Comparison of ENCODE assay signal across 22 cellular contexts in the genomic region with DNA sequence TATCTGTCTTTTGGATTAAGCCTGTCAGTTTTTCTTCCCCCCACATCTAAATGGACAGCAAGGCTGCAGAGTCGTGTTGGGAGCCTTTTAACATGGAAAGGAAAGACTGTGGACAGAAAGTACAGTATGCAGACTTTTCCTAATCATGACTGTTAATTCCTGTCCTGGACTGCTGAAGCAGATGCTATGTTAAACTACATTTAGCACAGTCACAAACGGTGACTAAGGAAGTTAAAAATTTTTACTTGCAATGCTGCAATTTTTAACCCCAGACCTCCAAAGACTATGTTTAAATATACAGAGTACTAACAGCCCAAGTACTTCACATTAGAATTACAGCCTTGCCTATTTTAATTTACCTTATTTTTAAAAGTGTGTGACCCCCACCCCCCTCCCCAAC. TPM values are rescaled to one million over a fixed set of nuclear protein-coding genes. Genes with fewer than 3 reads are reported as not detected.
A peak's percentile ranks its signal among the peaks of the same experiment; 100 is the strongest.
DNase-seq lines count a peak whose midpoint lies in the region; ATAC-seq and TF ChIP-seq lines count a peak whose summit lies in the region.
"Had no signal": no experiment of that assay in that cellular context is flagged by ENCODE, and none has a peak within 500 bp of the region (broad histone marks: within the 10 kb centered on the region; RNA-seq: fewer than 3 reads in every experiment).

No MANE protein-coding gene starts in this region.

- H3K79me2 ChIP-seq in GM23338 (replicated peaks; ENCODE audit: insufficient read depth) = peaks cover 93% of the 10 kb centered on the region

- H3K4me1 ChIP-seq in GM23338 (ENCODE audit: insufficient read depth) (peaks cover 97% of the 10 kb centered on the region), RWPE2 (ENCODE audit: insufficient read depth, poor library complexity, severe bottlenecking) (peaks cover 70% of the 10 kb centered on the region), foreskin keratinocyte (peaks cover 52% of the 10 kb centered on the region)

- no peaks in the 10 kb centered on the region for H4K20me1 ChIP-seq in GM23338 (replicated peaks; ENCODE audit: insufficient read depth)
- H4K20me1 ChIP-seq: BLaER1 treated with 17β-estradiol and CSF1 and Interleukin-3, amounts not matched to agents 10 nM and 100 nM had no signal

- H3K27ac ChIP-seq in GM23338 (ENCODE audit: low read depth) = no peak overlapping the region
- H3K27ac ChIP-seq in RWPE2 (ENCODE audit: poor library complexity, severe bottlenecking) = peak overlapping the region; percentile 98
- no peak overlapping the region for H3K27ac ChIP-seq in foreskin keratinocyte
- H3K27ac ChIP-seq: BLaER1 treated with 17β-estradiol and CSF1 and Interleukin-3, amounts not matched to agents 10 nM and 100 nM; HL-60 had no signal

- H3K36me3 ChIP-seq in GM23338 (ENCODE audit: insufficient read depth) = no peaks in the 10 kb centered on the region
- no peaks in the 10 kb centered on the region for H3K36me3 ChIP-seq in RWPE2 (ENCODE audit: low read depth)
- H3K36me3 ChIP-seq: BLaER1 treated with 17β-estradiol and CSF1 and Interleukin-3, amounts not matched to agents 10 nM and 100 nM; MG63 had no signal

- H3K27me3 Mint-ChIP-seq in GM23338 (ENCODE audit: insufficient read depth, low read depth, poor library complexity) = peaks cover 3% of the 10 kb centered on the region

- H3K9me2 ChIP-seq in GM23338 (ENCODE audit: insufficient read depth) = no peaks in the 10 kb centered on the region
- H3K9me2 ChIP-seq: SK-N-SH had no signal

- H3K27me3 ChIP-seq in GM23338 (ENCODE audit: insufficient read depth) (no peaks in the 10 kb centered on the region), RWPE2 (ENCODE audit: insufficient read depth, poor library complexity, severe bottlenecking) (no peaks in the 10 kb centered on the region), foreskin keratinocyte (no peaks in the 10 kb centered on the region)
- H3K27me3 ChIP-seq: BLaER1 treated with 17β-estradiol and CSF1 and Interleukin-3, amounts not matched to agents 10 nM and 100 nM; MG63 had no signal

- H3K4me1 Mint-ChIP-seq in GM23338 = peaks cover 90% of the 10 kb centered on the region

- H3F3A ChIP-seq in GM23338 (replicated peaks; ENCODE audit: low read depth) = peaks cover 5% of the 10 kb centered on the region; the same call in 1 of the 2 replicates

- no peak overlapping the region for H2AFZ ChIP-seq in GM23338

- no peaks in the 10 kb centered on the region for H3K9me3 ChIP-seq in RWPE2 (ENCODE audit: severe bottlenecking)
- H3K9me3 ChIP-seq: BLaER1 treated with 17β-estradiol and CSF1 and Interleukin-3, amounts not matched to agents 10 nM and 100 nM; MG63; SK-N-SH had no signal

- DNase-seq in GM23338 (ENCODE audit: low spot score) (no peak), RWPE2 (ENCODE audit: low spot score) (no peak), foreskin keratinocyte (no peak), NCI-H1694 (lab: John Stamatoyannopoulos, UW) (no peak), ACHN (no peak)
- no peak for DNase-seq in stimulated activated naive CD4-positive, alpha-beta T cell (lab: John Stamatoyannopoulos, UW)
- no peak for DNase-seq in stimulated activated CD4-positive, alpha-beta T cell treated with anti-CD3 and anti-CD28 coated beads, Interleukin-4, amount 100 ng/mL, for 4 hours
- DNase-seq: Calu3; CD8-positive, alpha-beta T cell; DMS53; H9; MG63; NCI-H1048; NCI-H1436 treated with DMSO at 0.1 percent for 48 hours; NCI-H2081; NCI-H510A; NCI-H748 treated with DMSO at 0.1 percent for 48 hours; NK-92 treated with Interleukin-12 subunit alpha and Interleukin-12 subunit beta, amount 100 ng/mL, for 24 hours; SHP77 treated with DMSO at 0.1 percent for 48 hours; SK-N-SH had no signal

- no peak overlapping the region for H3K4me3 ChIP-seq in GM23338
- no peak overlapping the region for H3K4me3 ChIP-seq in RWPE2 (ENCODE audit: severe bottlenecking)
- H3K4me3 ChIP-seq: BLaER1 treated with 17β-estradiol and CSF1 and Interleukin-3, amounts not matched to agents 10 nM and 100 nM; MG63 had no signal

- H3K27ac Mint-ChIP-seq in GM23338 = no peak overlapping the region
- H3K27ac Mint-ChIP-seq: CD8-positive, alpha-beta T cell had no signal

- H3K4me2 ChIP-seq in GM23338 = 0 out of 2 replicates have a peak overlapping the region, but pooled peaks have one; percentile 36
- H3K4me2 ChIP-seq: BLaER1 treated with 17β-estradiol and CSF1 and Interleukin-3, amounts not matched to agents 10 nM and 100 nM; SK-N-SH had no signal

- no peak overlapping the region for H3K4me3 Mint-ChIP-seq in GM23338
- H3K4me3 Mint-ChIP-seq: CD8-positive, alpha-beta T cell; H9 had no signal

- ATAC-seq in GM23338 (no peak), RWPE2 (ENCODE audit: low read depth) (peak; percentile 35), foreskin keratinocyte (peak; percentile 9)
- ATAC-seq: CD8-positive, alpha-beta T cell had no signal

- H3K36me3 Mint-ChIP-seq in GM23338 (ENCODE audit: low read depth) = peaks cover 15% of the 10 kb centered on the region
- H3K36me3 Mint-ChIP-seq: CD8-positive, alpha-beta T cell had no signal

- in situ Hi-C loops in ACHN (cut with HindIII; ENCODE audit: low pct_ligation_motif_present, low pct_unique_long_range_greater_than_20kb, low sequenced_read_pairs) = no loop called here

- TF ChIP-seq CTCF in GM23338 (conservative IDR thresholded peaks at IDR 0.05; ENCODE audit: low read depth in 2 of 2) (no peak), RWPE2 (IDR thresholded peaks at IDR 0.05; ENCODE audit: poor library complexity, severe bottlenecking) (no peak), foreskin keratinocyte (conservative IDR thresholded peaks at IDR 0.05) (no peak)

- no peaks in the 10 kb centered on the region; the same call in 1 of the 3 replicates for H3K9me3 Mint-ChIP-seq in GM23338
- H3K9me3 Mint-ChIP-seq: H9 had no signal

TF ChIP-seq in GM23338, 12 proteins besides CTCF, POLR2A, EP300 and RAD21:
- TF ChIP-seq STAT1 (IDR thresholded peaks at IDR 0.05; ENCODE audit: unreplicated experiment) = no peak
- no peak for TF ChIP-seq EZH2phosphoT487 (IDR thresholded peaks at IDR 0.05; ENCODE audit: unreplicated experiment)
- no peak for TF ChIP-seq ZNF114 (CRISPR knock-in tag; IDR thresholded peaks at IDR 0.05)
- no peak for TF ChIP-seq POLR2AphosphoS5 (IDR thresholded peaks at IDR 0.05; ENCODE audit: low read depth)
- TF ChIP-seq EZH2 (IDR thresholded peaks at IDR 0.05; ENCODE audit: low read depth, unreplicated experiment) = no peak
- TF ChIP-seq JUNB (IDR thresholded peaks at IDR 0.05; ENCODE audit: unreplicated experiment) = no peak
- no peak for TF ChIP-seq ZNF331 (CRISPR knock-in tag; IDR thresholded peaks at IDR 0.05; ENCODE audit: low read depth)
- TF ChIP-seq, protein P1, sequence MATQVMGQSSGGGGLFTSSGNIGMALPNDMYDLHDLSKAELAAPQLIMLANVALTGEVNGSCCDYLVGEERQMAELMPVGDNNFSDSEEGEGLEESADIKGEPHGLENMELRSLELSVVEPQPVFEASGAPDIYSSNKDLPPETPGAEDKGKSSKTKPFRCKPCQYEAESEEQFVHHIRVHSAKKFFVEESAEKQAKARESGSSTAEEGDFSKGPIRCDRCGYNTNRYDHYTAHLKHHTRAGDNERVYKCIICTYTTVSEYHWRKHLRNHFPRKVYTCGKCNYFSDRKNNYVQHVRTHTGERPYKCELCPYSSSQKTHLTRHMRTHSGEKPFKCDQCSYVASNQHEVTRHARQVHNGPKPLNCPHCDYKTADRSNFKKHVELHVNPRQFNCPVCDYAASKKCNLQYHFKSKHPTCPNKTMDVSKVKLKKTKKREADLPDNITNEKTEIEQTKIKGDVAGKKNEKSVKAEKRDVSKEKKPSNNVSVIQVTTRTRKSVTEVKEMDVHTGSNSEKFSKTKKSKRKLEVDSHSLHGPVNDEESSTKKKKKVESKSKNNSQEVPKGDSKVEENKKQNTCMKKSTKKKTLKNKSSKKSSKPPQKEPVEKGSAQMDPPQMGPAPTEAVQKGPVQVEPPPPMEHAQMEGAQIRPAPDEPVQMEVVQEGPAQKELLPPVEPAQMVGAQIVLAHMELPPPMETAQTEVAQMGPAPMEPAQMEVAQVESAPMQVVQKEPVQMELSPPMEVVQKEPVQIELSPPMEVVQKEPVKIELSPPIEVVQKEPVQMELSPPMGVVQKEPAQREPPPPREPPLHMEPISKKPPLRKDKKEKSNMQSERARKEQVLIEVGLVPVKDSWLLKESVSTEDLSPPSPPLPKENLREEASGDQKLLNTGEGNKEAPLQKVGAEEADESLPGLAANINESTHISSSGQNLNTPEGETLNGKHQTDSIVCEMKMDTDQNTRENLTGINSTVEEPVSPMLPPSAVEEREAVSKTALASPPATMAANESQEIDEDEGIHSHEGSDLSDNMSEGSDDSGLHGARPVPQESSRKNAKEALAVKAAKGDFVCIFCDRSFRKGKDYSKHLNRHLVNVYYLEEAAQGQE (IDR thresholded peaks at IDR 0.05; ENCODE audit: unreplicated experiment) = no peak
- TF ChIP-seq, protein P2, sequence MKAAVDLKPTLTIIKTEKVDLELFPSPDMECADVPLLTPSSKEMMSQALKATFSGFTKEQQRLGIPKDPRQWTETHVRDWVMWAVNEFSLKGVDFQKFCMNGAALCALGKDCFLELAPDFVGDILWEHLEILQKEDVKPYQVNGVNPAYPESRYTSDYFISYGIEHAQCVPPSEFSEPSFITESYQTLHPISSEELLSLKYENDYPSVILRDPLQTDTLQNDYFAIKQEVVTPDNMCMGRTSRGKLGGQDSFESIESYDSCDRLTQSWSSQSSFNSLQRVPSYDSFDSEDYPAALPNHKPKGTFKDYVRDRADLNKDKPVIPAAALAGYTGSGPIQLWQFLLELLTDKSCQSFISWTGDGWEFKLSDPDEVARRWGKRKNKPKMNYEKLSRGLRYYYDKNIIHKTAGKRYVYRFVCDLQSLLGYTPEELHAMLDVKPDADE (IDR thresholded peaks at IDR 0.05) = no peak
- TF ChIP-seq NANOG (IDR thresholded peaks at IDR 0.05; ENCODE audit: borderline replicate concordance) = no peak
TF ChIP-seq in GM23338: peak in this region for 0.

RNA-seq across cellular contexts. Expression of a gene that starts 51.8 kb away (rescaled TPM):
- 39.0 and 42.4 TPM in 2 replicates for total RNA-seq in GM23338 (2014; rRNA removed; shearing (Covaris generic))
- polyA plus RNA-seq in GM23338 (2016; fragmentation: Nextera tagmentation; extraction: Ambion mirVana) (15.3 and 18.6 TPM in 2 replicates), foreskin keratinocyte (2.5 and 3.2 TPM in 2 replicates)
- total RNA-seq in foreskin keratinocyte = 10.4 and 12.1 TPM in 2 replicates
- total RNA-seq: Calu3; CD8-positive, alpha-beta T cell had no signal
